Comparison of ENCODE assay signal across 31 cellular contexts in genomic region chr12:132040906-132041606, GRCh38.
DNase-seq lines count a peak whose midpoint lies in the region; ATAC-seq, FAIRE-seq and TF ChIP-seq lines count a peak whose summit lies in the region.
"Had no signal": no experiment of that assay in that cellular context is flagged by ENCODE, and none has a peak within 500 bp of the region (broad histone marks: within the 10 kb centered on the region; RNA-seq: fewer than 3 reads in every experiment).

No MANE protein-coding gene starts in this region.

- H3K27ac ChIP-seq in K562 (ENCODE audit: extremely low read depth, low read depth, low read length) (no peak overlapping the region), substantia nigra (ENCODE audit: low read depth, low read length, poor library complexity, severe bottlenecking) (no peak overlapping the region), kidney (ENCODE audit: low read depth in 2 of 2, low read length in 2 of 2) (no peak overlapping the region)
- H3K27ac ChIP-seq: colonic mucosa, parathyroid adenoma, skin epidermis, stomach, thyroid gland had no signal

- H3K4me1 ChIP-seq in K562 (replicated peaks in 1 of 2; ENCODE audit: control insufficient read depth in 2 of 2, insufficient read depth in 2 of 2, low read length in 2 of 2) (no peaks in the 10 kb centered on the region), kidney (ENCODE audit: control insufficient read depth in 1 of 2, insufficient read depth in 1 of 2, low read depth in 1 of 2, low read length in 2 of 2) (no peaks in the 10 kb centered on the region)
- H3K4me1 ChIP-seq: colonic mucosa, parathyroid adenoma, stomach, thyroid gland had no signal

- intact Hi-C loops in K562 (cut with micrococcal nuclease) (no loop called here), kidney (cut with DNase I) (no loop called here)

- H3K9me3 ChIP-seq in K562 (replicated peaks; ENCODE audit: control insufficient read depth, insufficient read depth, low read depth, low read length) (no peaks in the 10 kb centered on the region), kidney (ENCODE audit: control insufficient read depth in 1 of 2, low read length in 2 of 2) (no peaks in the 10 kb centered on the region)
- H3K9me3 ChIP-seq: colonic mucosa, stomach, thyroid gland had no signal

- 0 out of 4 replicates have a peak overlapping the region, but pooled peaks of 1 of the 2 experiments have one; percentile 50 for H3K9ac ChIP-seq in K562 (ENCODE audit: insufficient read depth in 1 of 2, low read depth in 2 of 2, low read length in 2 of 2)
- no peak overlapping the region for H3K9ac ChIP-seq in kidney (ENCODE audit: low read length in 2 of 2)
- H3K9ac ChIP-seq: parathyroid adenoma had no signal

- in situ Hi-C loops in K562 (cut with MboI) = no loop called here

- H3K27ac Mint-ChIP-seq in activated CD8-positive, alpha-beta memory T cell treated with anti-CD3 and anti-CD28 coated beads, Interleukin-2, amount 10 ng/mL, durations not matched to agents 7 days and 5 days = peak overlapping the region; percentile 28
- peak overlapping the region; percentile 52 for H3K27ac Mint-ChIP-seq in stimulated activated effector memory CD8-positive, alpha-beta T cell treated with anti-CD3 and anti-CD28 coated beads, Interleukin-12 subunit alpha, Interleukin-12 subunit beta, amount 100 ng/mL, for 72 hours
- H3K27ac Mint-ChIP-seq: activated CD4-positive, alpha-beta memory T cell treated with anti-CD3 and anti-CD28 coated beads, Interleukin-2, amount 10 ng/mL, durations not matched to agents 7 days and 5 days; activated naive CD8-positive, alpha-beta T cell had no signal

- DNase-seq in activated CD8-positive, alpha-beta memory T cell treated with anti-CD3 and anti-CD28 coated beads, Interleukin-2, amount 10 ng/mL, durations not matched to agents 7 days and 5 days = no peak
- no peak for DNase-seq in activated CD8-positive, alpha-beta memory T cell treated with anti-CD3 and anti-CD28 coated beads, Interleukin-2, amount 50 U/mL, for 48 hours
- DNase-seq in DMS79 treated with DMSO at 0.1 percent for 48 hours (lab: John Stamatoyannopoulos, UW) = peak; percentile 43
- DNase-seq in K562 (ENCODE audit: extremely low read depth in 1 of 4, low spot score in 3 of 4) = no peak
- DNase-seq in stimulated activated effector memory CD8-positive, alpha-beta T cell treated with anti-CD3 and anti-CD28 coated beads, Interleukin-12 subunit alpha, Interleukin-12 subunit beta, amount 100 ng/mL, for 72 hours (ENCODE audit: low spot score in 2 of 2) = no peak
- DNase-seq in substantia nigra (lab: John Stamatoyannopoulos, UW) = no peak
- DNase-seq in NCI-H2196 treated with DMSO at 0.1 percent for 48 hours (lab: John Stamatoyannopoulos, UW; ENCODE audit: unreplicated experiment) = no peak
- no peak for DNase-seq in kidney
- DNase-seq: activated CD4-positive, alpha-beta memory T cell treated with anti-CD3 and anti-CD28 coated beads, Interleukin-2, amount 10 ng/mL, durations not matched to agents 7 days and 5 days; activated effector memory CD4-positive, alpha-beta T cell treated with anti-CD3 and anti-CD28 coated beads, Interleukin-2, amount 50 U/mL, for 16 hours; AML-193; aorta; colonic mucosa; COR-L47; effector CD4-positive, alpha-beta T cell; immature natural killer cell; KBM-7; left colon; mammary epithelial cell; NCI-H1092 treated with DMSO at 0.1 percent for 48 hours; NCI-H1694 treated with DMSO at 0.1 percent for 48 hours; NCI-H2171 treated with DMSO at 0.1 percent for 48 hours; NCI-H526; Right ventricle myocardium superior; stomach; thyroid gland had no signal

- no peak for TF ChIP-seq POLR2A in K562 (conservative IDR thresholded peaks at IDR 0.05)

- CTCF ChIA-PET in activated CD8-positive, alpha-beta memory T cell treated with anti-CD3 and anti-CD28 coated beads, Interleukin-2, amount 10 ng/mL, durations not matched to agents 7 days and 5 days (lab: Charles Lee) = no interaction called here
- CTCF ChIA-PET in K562 (lab: Yijun Ruan, JAX; ENCODE audit: low intra/inter-chr PET ratio) = no interaction called here

- TF ChIP-seq CTCF in K562 (IDR thresholded peaks at IDR 0.05 in 2 of 3, conservative IDR thresholded peaks at IDR 0.05 in 1 of 3; ENCODE audit: insufficient read depth in 2 of 3, low read depth in 1 of 3, low read length in 3 of 3) = no peak
- no peak for TF ChIP-seq CTCF in kidney (IDR thresholded peaks at IDR 0.05; ENCODE audit: borderline replicate concordance, extremely low read depth, insufficient read depth)

- peaks cover 19% of the 10 kb centered on the region for H3K36me3 Mint-ChIP-seq in activated CD8-positive, alpha-beta memory T cell treated with anti-CD3 and anti-CD28 coated beads, Interleukin-2, amount 10 ng/mL, durations not matched to agents 7 days and 5 days
- H3K36me3 Mint-ChIP-seq in stimulated activated effector memory CD8-positive, alpha-beta T cell treated with anti-CD3 and anti-CD28 coated beads, Interleukin-12 subunit alpha, Interleukin-12 subunit beta, amount 100 ng/mL, for 72 hours = peaks cover 92% of the 10 kb centered on the region

- H3K4me3 ChIP-seq in K562 = no peak overlapping the region
- H3K4me3 ChIP-seq in kidney (ENCODE audit: low read length in 2 of 2) = no peak overlapping the region
- H3K4me3 ChIP-seq: colonic mucosa, skin epidermis, stomach, thyroid gland had no signal

- no peaks in the 10 kb centered on the region for H3K9me3 Mint-ChIP-seq in activated CD8-positive, alpha-beta memory T cell treated with anti-CD3 and anti-CD28 coated beads, Interleukin-2, amount 10 ng/mL, durations not matched to agents 7 days and 5 days (ENCODE audit: low read depth)
- no peaks in the 10 kb centered on the region for H3K9me3 Mint-ChIP-seq in stimulated activated effector memory CD8-positive, alpha-beta T cell treated with anti-CD3 and anti-CD28 coated beads, Interleukin-12 subunit alpha, Interleukin-12 subunit beta, amount 100 ng/mL, for 72 hours
- H3K9me3 Mint-ChIP-seq: activated CD4-positive, alpha-beta memory T cell treated with anti-CD3 and anti-CD28 coated beads, Interleukin-2, amount 10 ng/mL, durations not matched to agents 7 days and 5 days; immature natural killer cell had no signal

- H4K20me1 ChIP-seq in K562 (replicated peaks; ENCODE audit: control insufficient read depth, insufficient read depth, low read length) = no peaks in the 10 kb centered on the region; the same call in 1 of the 2 replicates

- no peak for ATAC-seq in activated CD8-positive, alpha-beta memory T cell treated with anti-CD3 and anti-CD28 coated beads, Interleukin-2, amount 10 ng/mL, durations not matched to agents 7 days and 5 days
- no peak for ATAC-seq in K562
- no peak for ATAC-seq in stimulated activated effector memory CD8-positive, alpha-beta T cell treated with anti-CD3 and anti-CD28 coated beads, Interleukin-12 subunit alpha, Interleukin-12 subunit beta, amount 100 ng/mL, for 72 hours
- ATAC-seq: left colon, SK-N-SH treated with all-trans-retinoic acid at 6 μM for 48 hours had no signal

- no peak for FAIRE-seq in K562 (lab: Jason Lieb, UNC)
- FAIRE-seq in kidney (lab: Jason Lieb, UNC) = no peak
- FAIRE-seq: HTR-8/SVneo had no signal

- H3K9me1 ChIP-seq in K562 (ENCODE audit: control insufficient read depth, insufficient read depth, low read length) = no peaks in the 10 kb centered on the region

- H3K4me3 Mint-ChIP-seq in activated CD8-positive, alpha-beta memory T cell treated with anti-CD3 and anti-CD28 coated beads, Interleukin-2, amount 10 ng/mL, durations not matched to agents 7 days and 5 days = no peak overlapping the region
- H3K4me3 Mint-ChIP-seq in stimulated activated effector memory CD8-positive, alpha-beta T cell treated with anti-CD3 and anti-CD28 coated beads, Interleukin-12 subunit alpha, Interleukin-12 subunit beta, amount 100 ng/mL, for 72 hours = no peak overlapping the region
- H3K4me3 Mint-ChIP-seq: activated CD4-positive, alpha-beta memory T cell treated with anti-CD3 and anti-CD28 coated beads, Interleukin-2, amount 10 ng/mL, durations not matched to agents 7 days and 5 days; activated naive CD8-positive, alpha-beta T cell; immature natural killer cell had no signal

- no peaks in the 10 kb centered on the region for H3K27me3 ChIP-seq in K562 (ENCODE audit: control insufficient read depth in 2 of 2, insufficient read depth in 2 of 2, low read length in 2 of 2)
- H3K27me3 ChIP-seq: colonic mucosa, stomach, thyroid gland had no signal

- TF ChIP-seq RAD21 in K562 (CRISPR knock-in tag; conservative IDR thresholded peaks at IDR 0.05 in 1 of 2, IDR thresholded peaks at IDR 0.05 in 1 of 2) = no peak

- no TSS peak for BruUV-seq in K562 (replicated peaks; lab: Mats Ljungman, UMichigan)

- H3K4me1 Mint-ChIP-seq in activated CD8-positive, alpha-beta memory T cell treated with anti-CD3 and anti-CD28 coated beads, Interleukin-2, amount 10 ng/mL, durations not matched to agents 7 days and 5 days = peaks cover 4% of the 10 kb centered on the region
- peaks cover 11% of the 10 kb centered on the region for H3K4me1 Mint-ChIP-seq in stimulated activated effector memory CD8-positive, alpha-beta T cell treated with anti-CD3 and anti-CD28 coated beads, Interleukin-12 subunit alpha, Interleukin-12 subunit beta, amount 100 ng/mL, for 72 hours

- POLR2A ChIA-PET in K562 (lab: Yijun Ruan, JAX) = no interaction called here

- WGBS in K562 (ENCODE audit: insufficient coverage, low coverage, missing lambda C conversion rate) = 87% methylated on average over 20 of the region's 20 CpGs

- H3K36me3 ChIP-seq in K562 (ENCODE audit: control insufficient read depth, insufficient read depth, low read length) = peaks cover 89% of the 10 kb centered on the region
- peaks cover 43 to 48% of the 10 kb centered on the region in 2 donors for H3K36me3 ChIP-seq in kidney (ENCODE audit: control insufficient read depth in 1 of 2, insufficient read depth in 2 of 2, low read length in 2 of 2)

- no peaks in the 10 kb centered on the region for H3K27me3 Mint-ChIP-seq in activated CD8-positive, alpha-beta memory T cell treated with anti-CD3 and anti-CD28 coated beads, Interleukin-2, amount 10 ng/mL, durations not matched to agents 7 days and 5 days
- H3K27me3 Mint-ChIP-seq: activated CD4-positive, alpha-beta memory T cell treated with anti-CD3 and anti-CD28 coated beads, Interleukin-2, amount 10 ng/mL, durations not matched to agents 7 days and 5 days; activated naive CD8-positive, alpha-beta T cell had no signal

- no peak overlapping the region for H3K4me2 ChIP-seq in K562 (ENCODE audit: insufficient read depth, low read length)

- no peak for TF ChIP-seq EP300 in K562 (IDR thresholded peaks at IDR 0.05; ENCODE audit: low read length)

- no peaks in the 10 kb centered on the region for H3K79me2 ChIP-seq in K562 (ENCODE audit: control insufficient read depth, insufficient read depth, low read length)

- no peak overlapping the region for H2AFZ ChIP-seq in K562 (ENCODE audit: low read depth, low read length)
- H2AFZ ChIP-seq: parathyroid adenoma had no signal

TF ChIP-seq in K562, 482 proteins besides CTCF, POLR2A, EP300 and RAD21:
- no peak for TF ChIP-seq ZNF232 (CRISPR knock-in tag; IDR thresholded peaks at IDR 0.05)
- no peak for TF ChIP-seq NONO (IDR thresholded peaks at IDR 0.05; ENCODE audit: low read depth in 2 of 2, low read length in 1 of 2)
- peak; percentile 48 for TF ChIP-seq NFIC (IDR thresholded peaks at IDR 0.05)
